In genomic region chr15:63187589-63188226, GRCh38 we compare ENCODE assay signal across 18 cellular contexts. TPM values are rescaled to one million over a fixed set of nuclear protein-coding genes. Genes with fewer than 3 reads are reported as not detected.
A peak's percentile ranks its signal among the peaks of the same experiment; 100 is the strongest.
DNase-seq lines count a peak whose midpoint lies in the region; ATAC-seq, FAIRE-seq and TF ChIP-seq lines count a peak whose summit lies in the region.
"Had no signal": no experiment of that assay in that cellular context is flagged by ENCODE, and none has a peak within 500 bp of the region (broad histone marks: within the 10 kb centered on the region; RNA-seq: fewer than 3 reads in every experiment).

No MANE protein-coding gene starts in this region.

- H3K4me1 Mint-ChIP-seq in CD4-positive, CD25-positive, alpha-beta regulatory T cell, result peaks cover 0 to 41% (median 31%) of the 10 kb centered on the region in 4 donors
- H3K4me1 Mint-ChIP-seq in GM23338, result peaks cover 32% of the 10 kb centered on the region
- H3K4me1 Mint-ChIP-seq in astrocyte (ENCODE audit: low read depth, unreplicated experiment), result peaks cover 30% of the 10 kb centered on the region
- H3K4me1 Mint-ChIP-seq in nephron, result peaks cover 39% of the 10 kb centered on the region

- H3K9me3 ChIP-seq in CD4-positive, CD25-positive, alpha-beta regulatory T cell (ENCODE audit: control insufficient read depth in 2 of 2, low read length in 2 of 2), result no peaks in the 10 kb centered on the region
- no peaks in the 10 kb centered on the region for H3K9me3 ChIP-seq in astrocyte (ENCODE audit: insufficient read depth, low read depth, low read length)
- no peaks in the 10 kb centered on the region for H3K9me3 ChIP-seq in mucosa of descending colon
- H3K9me3 ChIP-seq: heart left ventricle, neutrophil had no signal

- intact Hi-C loops in mucosa of descending colon (cut with DNase I, micrococcal nuclease), result no loop called here

- no peaks in the 10 kb centered on the region for H3K36me3 ChIP-seq in CD4-positive, CD25-positive, alpha-beta regulatory T cell (ENCODE audit: control insufficient read depth, insufficient read depth, low read length)
- H3K36me3 ChIP-seq in GM23338 (ENCODE audit: insufficient read depth) (no peaks in the 10 kb centered on the region), astrocyte (ENCODE audit: insufficient read depth, low read length) (no peaks in the 10 kb centered on the region), mucosa of descending colon (ENCODE audit: low read depth) (no peaks in the 10 kb centered on the region)
- H3K36me3 ChIP-seq: heart left ventricle, neutrophil had no signal

- no peaks in the 10 kb centered on the region for H3K27me3 ChIP-seq in CD4-positive, CD25-positive, alpha-beta regulatory T cell (ENCODE audit: control insufficient read depth, insufficient read depth, low read length)
- H3K27me3 ChIP-seq in GM23338 (ENCODE audit: insufficient read depth) (no peaks in the 10 kb centered on the region), astrocyte (ENCODE audit: insufficient read depth, low read length) (no peaks in the 10 kb centered on the region)
- H3K27me3 ChIP-seq: heart left ventricle had no signal

- H3K9me3 Mint-ChIP-seq in CD4-positive, CD25-positive, alpha-beta regulatory T cell, result peaks cover 0 to 3% (median 0%) of the 10 kb centered on the region in 7 donors
- no peaks in the 10 kb centered on the region for H3K9me3 Mint-ChIP-seq in GM23338
- H3K9me3 Mint-ChIP-seq in astrocyte (ENCODE audit: unreplicated experiment), result no peaks in the 10 kb centered on the region
- H3K9me3 Mint-ChIP-seq in nephron, result no peaks in the 10 kb centered on the region

- no peak overlapping the region for H3K9ac ChIP-seq in astrocyte (ENCODE audit: low read length)

- H4K20me1 ChIP-seq in GM23338 (replicated peaks; ENCODE audit: insufficient read depth) (0 out of 2 replicates have a peak, but pooled peaks cover 5% of the 10 kb centered on the region), astrocyte (ENCODE audit: insufficient read depth, low read length) (peaks cover 15% of the 10 kb centered on the region)

- H3K4me3 ChIP-seq in CD4-positive, CD25-positive, alpha-beta regulatory T cell (ENCODE audit: low read depth, low read length), result no peak overlapping the region
- H3K4me3 ChIP-seq in GM23338 (peak overlapping the region; percentile 89), astrocyte (ENCODE audit: insufficient read depth, low read depth, low read length) (no peak overlapping the region), mucosa of descending colon (no peak overlapping the region)

- TF ChIP-seq CTCF in GM23338 (conservative IDR thresholded peaks at IDR 0.05; ENCODE audit: low read depth in 2 of 2) (no peak), astrocyte (IDR thresholded peaks at IDR 0.05; ENCODE audit: insufficient read depth, low read depth, low read length) (no peak), nephron (IDR thresholded peaks at IDR 0.05; ENCODE audit: unreplicated experiment in 3 of 3) (no peak), mucosa of descending colon (IDR thresholded peaks at IDR 0.05) (no peak)

- H3K27ac Mint-ChIP-seq in CD4-positive, CD25-positive, alpha-beta regulatory T cell, result no peak overlapping the region
- H3K27ac Mint-ChIP-seq in GM23338, result no peak overlapping the region
- peak overlapping the region; percentile 79 for H3K27ac Mint-ChIP-seq in astrocyte (ENCODE audit: unreplicated experiment)
- peak overlapping the region; percentile 53 to 93 (median 92) for H3K27ac Mint-ChIP-seq in nephron

- DNase-seq in CD4-positive, CD25-positive, alpha-beta regulatory T cell, result no peak
- DNase-seq in GM23338 (ENCODE audit: low spot score), result no peak
- DNase-seq in astrocyte (ENCODE audit: low read depth), result no peak
- no peak for DNase-seq in RCC 7860 (ENCODE audit: low spot score)
- no peak for DNase-seq in mucosa of descending colon
- DNase-seq: activated CD4-positive, alpha-beta T cell treated with anti-CD3 and anti-CD28 coated beads for 4 hours; heart left ventricle; mammary epithelial cell; NCI-H2029 treated with DMSO at 0.1 percent for 48 hours; NCI-H510A; SHP77 treated with DMSO at 0.1 percent for 48 hours; T-helper 9 cell had no signal

- H3K27me3 Mint-ChIP-seq in CD4-positive, CD25-positive, alpha-beta regulatory T cell, result no peaks in the 10 kb centered on the region
- peaks cover 9% of the 10 kb centered on the region for H3K27me3 Mint-ChIP-seq in GM23338 (ENCODE audit: insufficient read depth, low read depth, poor library complexity)
- no peaks in the 10 kb centered on the region for H3K27me3 Mint-ChIP-seq in astrocyte (ENCODE audit: low read depth, unreplicated experiment)
- H3K27me3 Mint-ChIP-seq in nephron (ENCODE audit: low read depth), result no peaks in the 10 kb centered on the region

- H3K27ac ChIP-seq in CD4-positive, CD25-positive, alpha-beta regulatory T cell (ENCODE audit: insufficient read depth, low read length, poor library complexity, severe bottlenecking), result no peak overlapping the region
- H3K27ac ChIP-seq in GM23338 (ENCODE audit: low read depth) (no peak overlapping the region), astrocyte (ENCODE audit: low read depth, low read length) (no peak overlapping the region)
- H3K27ac ChIP-seq: neutrophil had no signal

- no peaks in the 10 kb centered on the region for H3K36me3 Mint-ChIP-seq in CD4-positive, CD25-positive, alpha-beta regulatory T cell
- H3K36me3 Mint-ChIP-seq in GM23338 (ENCODE audit: low read depth) (no peaks in the 10 kb centered on the region), astrocyte (ENCODE audit: low read depth, unreplicated experiment) (no peaks in the 10 kb centered on the region), nephron (ENCODE audit: low read depth) (no peaks in the 10 kb centered on the region)

- H3K4me1 ChIP-seq in CD4-positive, CD25-positive, alpha-beta regulatory T cell (ENCODE audit: control insufficient read depth, insufficient read depth, low read length, poor library complexity, severe bottlenecking), result peaks cover 28% of the 10 kb centered on the region
- H3K4me1 ChIP-seq in GM23338 (ENCODE audit: insufficient read depth) (peaks cover 33% of the 10 kb centered on the region), astrocyte (ENCODE audit: insufficient read depth, low read length) (peaks cover 34% of the 10 kb centered on the region), mucosa of descending colon (ENCODE audit: low read depth) (peaks cover 5% of the 10 kb centered on the region)

- no peaks in the 10 kb centered on the region; the same call in 1 of the 2 replicates for H3F3A ChIP-seq in GM23338 (replicated peaks; ENCODE audit: low read depth)

- peaks cover 31% of the 10 kb centered on the region for H3K79me2 ChIP-seq in GM23338 (replicated peaks; ENCODE audit: insufficient read depth)
- peaks cover 30% of the 10 kb centered on the region for H3K79me2 ChIP-seq in astrocyte (ENCODE audit: insufficient read depth, low read length)

- H3K4me2 ChIP-seq in GM23338, result peak overlapping the region; percentile 90
- H3K4me2 ChIP-seq in astrocyte (ENCODE audit: low read length), result no peak overlapping the region

- H3K4me3 Mint-ChIP-seq in CD4-positive, CD25-positive, alpha-beta regulatory T cell, result peak overlapping the region; percentile 89 to 99 (median 98)
- H3K4me3 Mint-ChIP-seq in GM23338, result no peak overlapping the region
- H3K4me3 Mint-ChIP-seq in astrocyte (ENCODE audit: unreplicated experiment), result no peak overlapping the region
- H3K4me3 Mint-ChIP-seq in nephron, result peak overlapping the region; percentile 92 to 94 (median 93)

- H2AFZ ChIP-seq in GM23338 (peak overlapping the region; percentile 99), astrocyte (ENCODE audit: low read depth, low read length) (no peak overlapping the region)

- ATAC-seq in CD4-positive, CD25-positive, alpha-beta regulatory T cell (ENCODE audit: low read depth in 2 of 2), result no peak
- ATAC-seq in GM23338, result no peak
- ATAC-seq in HG03342 (IDR thresholded peaks at IDR 0.05; ENCODE audit: unreplicated experiment), result no peak
- ATAC-seq in mucosa of descending colon, result no peak
- ATAC-seq: heart left ventricle, sciatic nerve had no signal

- no peak for FAIRE-seq in astrocyte (lab: Jason Lieb, UNC)
- FAIRE-seq in RCC 7860 (lab: Jason Lieb, UNC), result no peak
- FAIRE-seq: G401.6, GM12891 had no signal

- H3K9me2 ChIP-seq in GM23338 (ENCODE audit: insufficient read depth), result no peaks in the 10 kb centered on the region

TF ChIP-seq in GM23338, 12 proteins besides CTCF, POLR2A, EP300 and RAD21 (continues in another document):
- no peak for TF ChIP-seq ZNF114 (CRISPR knock-in tag; IDR thresholded peaks at IDR 0.05)

RNA-seq across cellular contexts. Expression of gene RAB8B, which starts 1.7 kb away (rescaled TPM):
- total RNA-seq in CD4-positive, CD25-positive, alpha-beta regulatory T cell, result 114 TPM
- 10 to 100 TPM; 67.4 to 82.4 (median 74.4) TPM for polyA plus RNA-seq in CD4-positive, CD25-positive, alpha-beta regulatory T cell
- total RNA-seq in GM23338 (2014; rRNA removed; shearing (Covaris generic)), result 38.1 and 41.7 TPM in 2 replicates
- polyA plus RNA-seq in GM23338 (2016; fragmentation: Nextera tagmentation; extraction: Ambion mirVana), result 23.2 and 23.5 TPM in 2 replicates
- 45.7 and 49.3 TPM in 2 replicates for total RNA-seq in astrocyte
- 10 to 100 TPM in 2 of 3 donors, 1 to 10 TPM in 1; 7.4 to 26.4 (median 18.3) TPM for total RNA-seq in mucosa of descending colon

RNA-seq across cellular contexts. Expression of gene RPS27L, which starts 30.4 kb away (rescaled TPM):
- 94.0 TPM for total RNA-seq in CD4-positive, CD25-positive, alpha-beta regulatory T cell
- 100 to 1,000 TPM; 264 to 422 (median 337) TPM for polyA plus RNA-seq in CD4-positive, CD25-positive, alpha-beta regulatory T cell
- 48.2 and 85.9 TPM in 2 replicates for total RNA-seq in GM23338 (2014; rRNA removed; shearing (Covaris generic))
- polyA plus RNA-seq in GM23338 (2016; fragmentation: Nextera tagmentation; extraction: Ambion mirVana), result 1,011 and 1,086 TPM in 2 replicates
- total RNA-seq in astrocyte (428 and 484 TPM in 2 replicates), mucosa of descending colon (100 to 1,000 TPM; 187 to 234 (median 208) TPM)

Comparison
In these comparisons a context has a peak if more than half of its experiments do, and no peak if none do; other contexts are left out.
1. H3K27ac Mint-ChIP-seq: peak in astrocyte (single experiment) and nephron (3 of 3); none in CD4-positive, CD25-positive, alpha-beta regulatory T cell (0 of 3) and GM23338 (single experiment).
2. H3K4me3 Mint-ChIP-seq: peak in CD4-positive, CD25-positive, alpha-beta regulatory T cell (4 of 4) and nephron (3 of 3); none in GM23338 (single experiment) and astrocyte (single experiment).